1 cellular context compared by ENCODE assay signal in genomic region chr5:58937031-58937681, GRCh38.
TF ChIP-seq lines count a peak whose summit lies in the region.

No MANE protein-coding gene starts in this region.

TF ChIP-seq in WTC11, 78 proteins besides CTCF, POLR2A, EP300 and RAD21 (continued from another document):
- TF ChIP-seq IRF2 (CRISPR knock-in tag; IDR thresholded peaks at IDR 0.05; ENCODE audit: borderline replicate concordance, low read depth) (no peak), NFATC4 (CRISPR knock-in tag; IDR thresholded peaks at IDR 0.05) (no peak), ZSCAN18 (CRISPR knock-in tag; IDR thresholded peaks at IDR 0.05) (no peak), MYBL2 (CRISPR knock-in tag; IDR thresholded peaks at IDR 0.05) (no peak)
- TF ChIP-seq, protein P1, sequence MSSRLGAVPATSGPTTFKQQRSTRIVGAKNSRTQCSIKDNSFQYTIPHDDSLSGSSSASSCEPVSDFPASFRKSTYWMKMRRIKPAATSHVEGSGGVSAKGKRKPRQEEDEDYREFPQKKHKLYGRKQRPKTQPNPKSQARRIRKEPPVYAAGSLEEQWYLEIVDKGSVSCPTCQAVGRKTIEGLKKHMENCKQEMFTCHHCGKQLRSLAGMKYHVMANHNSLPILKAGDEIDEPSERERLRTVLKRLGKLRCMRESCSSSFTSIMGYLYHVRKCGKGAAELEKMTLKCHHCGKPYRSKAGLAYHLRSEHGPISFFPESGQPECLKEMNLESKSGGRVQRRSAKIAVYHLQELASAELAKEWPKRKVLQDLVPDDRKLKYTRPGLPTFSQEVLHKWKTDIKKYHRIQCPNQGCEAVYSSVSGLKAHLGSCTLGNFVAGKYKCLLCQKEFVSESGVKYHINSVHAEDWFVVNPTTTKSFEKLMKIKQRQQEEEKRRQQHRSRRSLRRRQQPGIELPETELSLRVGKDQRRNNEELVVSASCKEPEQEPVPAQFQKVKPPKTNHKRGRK (CRISPR knock-in tag; IDR thresholded peaks at IDR 0.05; ENCODE audit: borderline replicate concordance): no peak
